Comparison of ENCODE assay signal across 1 cellular context in the genomic region with DNA sequence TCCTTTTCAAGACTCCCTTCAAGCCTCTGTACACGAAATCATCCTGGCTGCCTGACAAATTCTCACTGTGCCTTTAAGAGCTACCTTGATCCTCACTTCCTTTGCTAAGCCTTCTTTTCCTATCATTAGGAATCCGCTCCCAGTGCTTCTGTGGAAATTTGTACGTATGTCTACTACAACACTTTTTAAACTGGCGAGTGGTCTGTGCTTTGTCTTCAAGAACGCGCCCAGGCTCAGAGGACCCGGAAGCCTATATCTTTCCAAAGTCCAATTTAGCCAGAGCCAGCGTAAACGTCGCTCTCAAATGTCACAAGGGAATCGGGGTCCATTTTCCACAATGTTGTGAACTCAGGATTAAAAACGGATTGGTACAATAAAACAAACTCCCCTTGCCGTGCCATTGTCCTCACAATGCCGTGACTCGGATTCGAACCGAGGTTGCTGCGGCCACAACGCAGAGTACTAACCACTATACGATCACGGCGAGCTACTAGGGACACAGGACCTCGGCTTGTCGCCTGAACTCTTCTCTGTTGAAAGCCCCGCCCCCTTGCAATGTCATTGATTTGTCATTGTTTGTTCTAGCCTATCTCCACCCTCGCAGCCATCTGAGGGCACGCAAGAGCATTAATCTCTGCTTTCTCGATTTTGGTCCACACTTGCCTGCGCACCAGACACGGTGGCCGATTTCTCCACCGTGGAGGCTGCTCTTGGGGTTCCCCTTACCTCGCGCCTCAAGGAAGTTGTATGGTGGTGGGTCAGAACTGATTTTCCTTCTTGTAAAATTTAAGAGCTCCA.
TF ChIP-seq lines count a peak whose summit lies in the region.

No MANE protein-coding gene starts in this region.

TF ChIP-seq in K562, 482 proteins besides CTCF, POLR2A, EP300 and RAD21 (continued from another document and continues in another):
- TF ChIP-seq TSHZ1 (CRISPR knock-in tag; IDR thresholded peaks at IDR 0.05) (no peak), ADNP (tag; IDR thresholded peaks at IDR 0.05) (peak; percentile 60; the same call in 1 of the 2 replicates), RFX5 (IDR thresholded peaks at IDR 0.05; ENCODE audit: low read depth, low read length) (peak; percentile 61; the same call in 1 of the 2 replicates), SRSF9 (IDR thresholded peaks at IDR 0.05; ENCODE audit: borderline replicate concordance, low read depth, low read length) (no peak), NR4A1 (CRISPR knock-in tag; IDR thresholded peaks at IDR 0.05) (0 out of 2 replicates have a peak, but pooled peaks have one; percentile 16), NR4A1 (tag; IDR thresholded peaks at IDR 0.05) (0 out of 2 replicates have a peak, but pooled peaks have one; percentile 29), ZNF445 (CRISPR knock-in tag; IDR thresholded peaks at IDR 0.05; ENCODE audit: low read depth) (no peak), BCOR (IDR thresholded peaks at IDR 0.05) (peak; percentile 70; the same call in 1 of the 2 replicates), NFATC3 (IDR thresholded peaks at IDR 0.05) (peak; percentile 65; the same call in 1 of the 2 replicates), UBTF (IDR thresholded peaks at IDR 0.05; ENCODE audit: borderline replicate concordance in 1 of 2, low read depth in 2 of 2, low read length in 2 of 2) (peak; percentile 42 to 50; a peak in 1 of 4 replicates), FOXM1 (IDR thresholded peaks at IDR 0.05; ENCODE audit: low read depth) (0 out of 2 replicates have a peak, but pooled peaks have one; percentile 13), FOXM1 (CRISPR knock-in tag; IDR thresholded peaks at IDR 0.05; ENCODE audit: low read depth) (no peak), NFE2 (IDR thresholded peaks at IDR 0.05; ENCODE audit: low read depth) (peak; percentile 73), EHMT2 (IDR thresholded peaks at IDR 0.05) (no peak; the same call in 1 of the 2 replicates), SRF (CRISPR knock-in tag; IDR thresholded peaks at IDR 0.05) (no peak; a peak in 1 of 4 replicates), ZNF24 (IDR thresholded peaks at IDR 0.05) (peak; percentile 58; the same call in 1 of the 2 replicates), NFIC (IDR thresholded peaks at IDR 0.05) (peak; percentile 85), SMAD3 (CRISPR knock-in tag; conservative IDR thresholded peaks at IDR 0.05) (peak; percentile 61; the same call in 1 of the 2 replicates), GABPB1 (CRISPR knock-in tag; IDR thresholded peaks at IDR 0.05) (peak; percentile 53; the same call in 1 of the 2 replicates), ZBED1 (IDR thresholded peaks at IDR 0.05) (no peak), HLTF (IDR thresholded peaks at IDR 0.05) (peak; percentile 78; the same call in 1 of the 2 replicates), ZBTB33 (CRISPR knock-in tag; IDR thresholded peaks at IDR 0.05) (0 out of 2 replicates have a peak, but pooled peaks have one; percentile 17), FOS (IDR thresholded peaks at IDR 0.05; ENCODE audit: extremely low read depth, insufficient read length) (peak; percentile 22), CEBPG (CRISPR knock-in tag; IDR thresholded peaks at IDR 0.05) (0 out of 2 replicates have a peak, but pooled peaks have one; percentile 9), CEBPG (tag; conservative IDR thresholded peaks at IDR 0.05 in 1 of 2, IDR thresholded peaks at IDR 0.05 in 1 of 2) (no peak), ZNF41 (CRISPR knock-in tag; conservative IDR thresholded peaks at IDR 0.05) (peak; percentile 45; the same call in 1 of the 2 replicates), HDAC8 (tag; IDR thresholded peaks at IDR 0.05) (0 out of 2 replicates have a peak, but pooled peaks have one; percentile 14), ZNF431 (CRISPR knock-in tag; IDR thresholded peaks at IDR 0.05) (0 out of 2 replicates have a peak, but pooled peaks have one; percentile 46), ZKSCAN1 (IDR thresholded peaks at IDR 0.05; ENCODE audit: low read depth, low read length) (peak; percentile 46; the same call in 1 of the 2 replicates), CREM (IDR thresholded peaks at IDR 0.05; ENCODE audit: low read depth) (peak; percentile 74), TCF3 (CRISPR knock-in tag; IDR thresholded peaks at IDR 0.05) (peak; percentile 64), POLR2G (IDR thresholded peaks at IDR 0.05; ENCODE audit: low read depth, low read length) (peak; percentile 53; the same call in 1 of the 2 replicates), MAFF (IDR thresholded peaks at IDR 0.05; ENCODE audit: low read length) (0 out of 2 replicates have a peak, but pooled peaks have one; percentile 24), MAFG (tag; conservative IDR thresholded peaks at IDR 0.05) (peak; percentile 66), PKNOX1 (IDR thresholded peaks at IDR 0.05) (peak; percentile 53; the same call in 1 of the 2 replicates), SMARCE1 (IDR thresholded peaks at IDR 0.05) (0 out of 2 replicates have a peak, but pooled peaks have one; percentile 13), ZFP36 (IDR thresholded peaks at IDR 0.05; ENCODE audit: low read depth, low read length, partially characterized antibody) (peak; percentile 39), NEUROD1 (IDR thresholded peaks at IDR 0.05; ENCODE audit: borderline replicate concordance, low read depth, low read length, partially characterized antibody) (peak; percentile 66), PHF20 (IDR thresholded peaks at IDR 0.05; ENCODE audit: partially characterized antibody) (peak; percentile 58), ZNF316 (IDR thresholded peaks at IDR 0.05) (peak; percentile 40; the same call in 1 of the 2 replicates), POLR3G (IDR thresholded peaks at IDR 0.05; ENCODE audit: extremely low read depth, insufficient read length, insufficient replicate concordance) (peak; percentile 81)
- TF ChIP-seq, protein P1, sequence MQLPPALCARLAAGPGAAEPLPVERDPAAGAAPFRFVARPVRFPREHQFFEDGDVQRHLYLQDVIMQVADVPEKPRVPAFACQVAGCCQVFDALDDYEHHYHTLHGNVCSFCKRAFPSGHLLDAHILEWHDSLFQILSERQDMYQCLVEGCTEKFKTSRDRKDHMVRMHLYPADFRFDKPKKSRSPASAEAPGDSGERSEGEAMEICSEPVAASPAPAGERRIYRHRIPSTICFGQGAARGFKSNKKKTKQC (CRISPR knock-in tag; IDR thresholded peaks at IDR 0.05), result 0 out of 2 replicates have a peak, but pooled peaks have one; percentile 42
- TF ChIP-seq, protein P2, sequence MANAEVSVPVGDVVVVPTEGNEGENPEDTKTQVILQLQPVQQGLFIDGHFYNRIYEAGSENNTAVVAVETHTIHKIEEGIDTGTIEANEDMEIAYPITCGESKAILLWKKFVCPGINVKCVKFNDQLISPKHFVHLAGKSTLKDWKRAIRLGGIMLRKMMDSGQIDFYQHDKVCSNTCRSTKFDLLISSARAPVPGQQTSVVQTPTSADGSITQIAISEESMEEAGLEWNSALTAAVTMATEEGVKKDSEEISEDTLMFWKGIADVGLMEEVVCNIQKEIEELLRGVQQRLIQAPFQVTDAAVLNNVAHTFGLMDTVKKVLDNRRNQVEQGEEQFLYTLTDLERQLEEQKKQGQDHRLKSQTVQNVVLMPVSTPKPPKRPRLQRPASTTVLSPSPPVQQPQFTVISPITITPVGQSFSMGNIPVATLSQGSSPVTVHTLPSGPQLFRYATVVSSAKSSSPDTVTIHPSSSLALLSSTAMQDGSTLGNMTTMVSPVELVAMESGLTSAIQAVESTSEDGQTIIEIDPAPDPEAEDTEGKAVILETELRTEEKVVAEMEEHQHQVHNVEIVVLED (CRISPR knock-in tag; IDR thresholded peaks at IDR 0.05), result no peak
- TF ChIP-seq, protein P3, sequence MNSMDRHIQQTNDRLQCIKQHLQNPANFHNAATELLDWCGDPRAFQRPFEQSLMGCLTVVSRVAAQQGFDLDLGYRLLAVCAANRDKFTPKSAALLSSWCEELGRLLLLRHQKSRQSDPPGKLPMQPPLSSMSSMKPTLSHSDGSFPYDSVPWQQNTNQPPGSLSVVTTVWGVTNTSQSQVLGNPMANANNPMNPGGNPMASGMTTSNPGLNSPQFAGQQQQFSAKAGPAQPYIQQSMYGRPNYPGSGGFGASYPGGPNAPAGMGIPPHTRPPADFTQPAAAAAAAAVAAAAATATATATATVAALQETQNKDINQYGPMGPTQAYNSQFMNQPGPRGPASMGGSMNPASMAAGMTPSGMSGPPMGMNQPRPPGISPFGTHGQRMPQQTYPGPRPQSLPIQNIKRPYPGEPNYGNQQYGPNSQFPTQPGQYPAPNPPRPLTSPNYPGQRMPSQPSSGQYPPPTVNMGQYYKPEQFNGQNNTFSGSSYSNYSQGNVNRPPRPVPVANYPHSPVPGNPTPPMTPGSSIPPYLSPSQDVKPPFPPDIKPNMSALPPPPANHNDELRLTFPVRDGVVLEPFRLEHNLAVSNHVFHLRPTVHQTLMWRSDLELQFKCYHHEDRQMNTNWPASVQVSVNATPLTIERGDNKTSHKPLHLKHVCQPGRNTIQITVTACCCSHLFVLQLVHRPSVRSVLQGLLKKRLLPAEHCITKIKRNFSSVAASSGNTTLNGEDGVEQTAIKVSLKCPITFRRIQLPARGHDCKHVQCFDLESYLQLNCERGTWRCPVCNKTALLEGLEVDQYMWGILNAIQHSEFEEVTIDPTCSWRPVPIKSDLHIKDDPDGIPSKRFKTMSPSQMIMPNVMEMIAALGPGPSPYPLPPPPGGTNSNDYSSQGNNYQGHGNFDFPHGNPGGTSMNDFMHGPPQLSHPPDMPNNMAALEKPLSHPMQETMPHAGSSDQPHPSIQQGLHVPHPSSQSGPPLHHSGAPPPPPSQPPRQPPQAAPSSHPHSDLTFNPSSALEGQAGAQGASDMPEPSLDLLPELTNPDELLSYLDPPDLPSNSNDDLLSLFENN (IDR thresholded peaks at IDR 0.05; ENCODE audit: low read depth in 2 of 2, low read length in 2 of 2), result no peak
- TF ChIP-seq, protein P4, sequence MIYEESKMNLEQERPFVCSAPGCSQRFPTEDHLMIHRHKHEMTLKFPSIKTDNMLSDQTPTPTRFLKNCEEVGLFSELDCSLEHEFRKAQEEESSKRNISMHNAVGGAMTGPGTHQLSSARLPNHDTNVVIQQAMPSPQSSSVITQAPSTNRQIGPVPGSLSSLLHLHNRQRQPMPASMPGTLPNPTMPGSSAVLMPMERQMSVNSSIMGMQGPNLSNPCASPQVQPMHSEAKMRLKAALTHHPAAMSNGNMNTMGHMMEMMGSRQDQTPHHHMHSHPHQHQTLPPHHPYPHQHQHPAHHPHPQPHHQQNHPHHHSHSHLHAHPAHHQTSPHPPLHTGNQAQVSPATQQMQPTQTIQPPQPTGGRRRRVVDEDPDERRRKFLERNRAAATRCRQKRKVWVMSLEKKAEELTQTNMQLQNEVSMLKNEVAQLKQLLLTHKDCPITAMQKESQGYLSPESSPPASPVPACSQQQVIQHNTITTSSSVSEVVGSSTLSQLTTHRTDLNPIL (CRISPR knock-in tag; IDR thresholded peaks at IDR 0.05), result no peak
